In the genomic region with DNA sequence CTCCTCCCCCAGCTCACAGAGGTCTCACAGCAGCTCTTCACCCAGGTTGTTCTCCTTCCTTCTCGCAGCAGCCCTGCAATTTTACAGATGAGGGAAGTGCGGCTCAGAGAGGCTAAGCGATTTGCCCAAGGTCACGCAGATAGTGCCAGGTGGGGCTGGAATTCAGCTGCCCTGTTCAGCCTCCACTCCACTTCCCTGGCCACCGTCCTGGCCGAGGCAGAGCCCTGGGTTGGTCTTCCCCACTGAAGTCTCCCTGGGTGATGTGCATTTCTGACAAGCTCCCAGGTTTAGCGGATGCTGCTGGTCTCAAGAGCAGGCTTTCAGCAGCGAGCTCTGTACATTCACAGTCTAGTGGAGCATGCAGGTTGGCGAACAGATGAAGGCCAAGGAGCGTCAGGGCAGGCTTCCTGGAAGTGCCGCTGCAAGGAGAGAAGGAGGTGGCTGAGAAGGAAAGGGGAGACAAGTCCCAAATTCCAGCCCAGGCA, we compare ENCODE assay signal across 29 cellular contexts. TPM values are rescaled to one million over a fixed set of nuclear protein-coding genes. Genes with fewer than 3 reads are reported as not detected.
"Had no signal": no experiment of that assay in that cellular context is flagged by ENCODE, and none has a peak within 500 bp of the region (broad histone marks: within the 10 kb centered on the region; RNA-seq: fewer than 3 reads in every experiment).

No MANE protein-coding gene starts in this region.

- ATAC-seq: activated CD4-positive, CD25-positive, alpha-beta regulatory T cell treated with anti-CD3 and anti-CD28 coated beads, Interleukin-2, amount 50 U/mL, for 24 hours; activated CD8-positive, alpha-beta T cell treated with anti-CD3 and anti-CD28 coated beads, Interleukin-2, amount 10 ng/mL, durations not matched to agents 7 days and 5 days; activated naive CD4-positive, alpha-beta T cell treated with anti-CD3 and anti-CD28 coated beads, Interleukin-2, amount 50 U/mL, for 72 hours; activated naive CD8-positive, alpha-beta T cell treated with anti-CD3 and anti-CD28 coated beads, Interleukin-2, amount 50 U/mL, for 24 hours; body of pancreas; PC-3; SK-N-SH treated with all-trans-retinoic acid at 6 μM for 48 hours had no signal

- H3K4me1 Mint-ChIP-seq: activated naive CD8-positive, alpha-beta T cell treated with anti-CD3 and anti-CD28 coated beads, Interleukin-2, amount 50 U/mL, for 24 hours; central memory CD8-positive, alpha-beta T cell had no signal

- FAIRE-seq: bronchial epithelial cell, RCC 7860 had no signal

- H3K27ac ChIP-seq: ascending aorta, body of pancreas, SJSA1 had no signal

- H3K27ac Mint-ChIP-seq: activated CD8-positive, alpha-beta T cell treated with anti-CD3 and anti-CD28 coated beads, Interleukin-2, amount 10 ng/mL, durations not matched to agents 7 days and 5 days; activated naive CD4-positive, alpha-beta T cell treated with anti-CD3 and anti-CD28 coated beads, Interleukin-2, amount 50 U/mL, for 72 hours; activated naive CD8-positive, alpha-beta T cell treated with anti-CD3 and anti-CD28 coated beads, Interleukin-2, amount 50 U/mL, for 24 hours; T-helper 1 cell treated with Interleukin-12 subunit alpha and Interleukin-12 subunit beta and Interleukin-4 antibody, amounts not matched to agents 30 μg/mL and 1 μg/mL, for 36 hours had no signal

- H3K4me3 Mint-ChIP-seq: activated CD8-positive, alpha-beta T cell treated with anti-CD3 and anti-CD28 coated beads, Interleukin-2, amount 10 ng/mL, durations not matched to agents 7 days and 5 days; activated naive CD8-positive, alpha-beta T cell treated with anti-CD3 and anti-CD28 coated beads, Interleukin-2, amount 50 U/mL, for 24 hours; central memory CD8-positive, alpha-beta T cell; T-helper 1 cell treated with Interleukin-12 subunit alpha and Interleukin-12 subunit beta and Interleukin-4 antibody, amounts not matched to agents 30 μg/mL and 1 μg/mL, for 36 hours had no signal

- H3K4me3 ChIP-seq: ascending aorta, body of pancreas, MG63, SJSA1 had no signal

- H3K36me3 Mint-ChIP-seq: activated naive CD4-positive, alpha-beta T cell treated with anti-CD3 and anti-CD28 coated beads, Interleukin-2, amount 50 U/mL, for 72 hours had no signal

- H3K27me3 ChIP-seq: ascending aorta, body of pancreas, MG63, SJSA1 had no signal

- H3K9me3 Mint-ChIP-seq: activated naive CD4-positive, alpha-beta T cell treated with anti-CD3 and anti-CD28 coated beads, Interleukin-2, amount 50 U/mL, for 72 hours; activated naive CD8-positive, alpha-beta T cell treated with anti-CD3 and anti-CD28 coated beads, Interleukin-2, amount 50 U/mL, for 24 hours; central memory CD8-positive, alpha-beta T cell; T-helper 1 cell treated with Interleukin-12 subunit alpha and Interleukin-12 subunit beta and Interleukin-4 antibody, amounts not matched to agents 30 μg/mL and 1 μg/mL, for 36 hours had no signal

- H3K36me3 ChIP-seq: ascending aorta, MG63 had no signal

- DNase-seq: activated CD4-positive, alpha-beta T cell treated with anti-CD3 and anti-CD28 coated beads for 4 hours; activated CD8-positive, alpha-beta memory T cell treated with anti-CD3 and anti-CD28 coated beads, Interleukin-2, amount 50 U/mL, for 48 hours; activated CD8-positive, alpha-beta T cell treated with anti-CD3 and anti-CD28 coated beads, Interleukin-2, amount 10 ng/mL, durations not matched to agents 7 days and 5 days; activated naive CD4-positive, alpha-beta T cell treated with Interleukin-2 at 50 U/mL for 16 hours; activated naive CD8-positive, alpha-beta T cell treated with anti-CD3 and anti-CD28 coated beads, Interleukin-2, amount 50 U/mL, for 24 hours; activated T-cell treated with anti-CD3 and anti-CD28 coated beads, Interleukin-2, amount 50 U/mL, for 1 hour; amniotic stem cell; body of pancreas; MG63; MV-4-11; NCI-H1092 treated with DMSO at 0.1 percent for 48 hours; NCI-H1417 treated with DMSO at 0.1 percent for 48 hours; NCI-H1694; NCI-H2029; NCI-H2107; NCI-H446; NCI-H524; PC-3; SHP77; SW 1271 had no signal

- H3K9me3 ChIP-seq: ascending aorta, body of pancreas, MG63, SJSA1 had no signal

RNA-seq across cellular contexts. Expression of a gene that starts 28.9 kb away (rescaled TPM):
- total RNA-seq: activated CD8-positive, alpha-beta T cell treated with anti-CD3 and anti-CD28 coated beads, Interleukin-2, amount 10 ng/mL, durations not matched to agents 7 days and 5 days had no signal
